In genomic region chr14:38536376-38537038, GRCh38 we compare ENCODE assay signal across 1 cellular context.
TF ChIP-seq lines count a peak whose summit lies in the region.

No MANE protein-coding gene starts in this region.

TF ChIP-seq in IMR-90, 13 proteins besides CTCF, POLR2A, EP300 and RAD21:
- no peak for TF ChIP-seq USF2 (IDR thresholded peaks at IDR 0.05; ENCODE audit: low read depth, low read length)
- no peak for TF ChIP-seq CEBPB (IDR thresholded peaks at IDR 0.05; ENCODE audit: low read depth, low read length)
- TF ChIP-seq MAFK (IDR thresholded peaks at IDR 0.05; ENCODE audit: low read depth, low read length) = peak; percentile 93
- TF ChIP-seq MXI1 (IDR thresholded peaks at IDR 0.05; ENCODE audit: borderline replicate concordance, low read depth, low read length) = peak; percentile 35; the same call in 1 of the 2 replicates
